Comparison of ENCODE assay signal across 16 cellular contexts in genomic region chr6:114055319-114055718, GRCh38.
"Had no signal": no experiment of that assay in that cellular context is flagged by ENCODE, and none has a peak within 500 bp of the region (broad histone marks: within the 10 kb centered on the region; RNA-seq: fewer than 3 reads in every experiment).

No MANE protein-coding gene starts in this region.

- H3K4me1 Mint-ChIP-seq: activated CD4-positive, alpha-beta T cell treated with anti-CD3 and anti-CD28 coated beads for 36 hours; activated naive CD8-positive, alpha-beta T cell treated with anti-CD3 and anti-CD28 coated beads, Interleukin-2, amount 50 U/mL, for 24 hours had no signal

- H3K9me3 ChIP-seq: ascending aorta, pancreas had no signal

- H3K9me3 Mint-ChIP-seq: activated CD8-positive, alpha-beta T cell treated with anti-CD3 and anti-CD28 coated beads for 36 hours; activated naive CD8-positive, alpha-beta T cell treated with anti-CD3 and anti-CD28 coated beads, Interleukin-2, amount 50 U/mL, for 24 hours; stimulated activated naive CD8-positive, alpha-beta T cell treated with anti-CD3 and anti-CD28 coated beads, Interleukin-15, Interleukin-2, amounts not matched to agents 100 ng/mL and 50 ng/mL, for 24 hours had no signal

- H3K27ac ChIP-seq: ascending aorta, hepatocyte, pancreas had no signal

- ATAC-seq: activated CD4-positive, alpha-beta T cell treated with anti-CD3 and anti-CD28 coated beads for 36 hours; activated CD8-positive, alpha-beta T cell treated with anti-CD3 and anti-CD28 coated beads for 36 hours; activated naive CD8-positive, alpha-beta T cell treated with anti-CD3 and anti-CD28 coated beads, Interleukin-2, amount 50 U/mL, for 24 hours; left ventricle myocardium superior; pancreas had no signal

- H3K4me3 ChIP-seq: ascending aorta, hepatocyte, pancreas had no signal

- H3K27ac Mint-ChIP-seq: activated CD4-positive, alpha-beta T cell treated with anti-CD3 and anti-CD28 coated beads for 36 hours; activated CD8-positive, alpha-beta T cell treated with anti-CD3 and anti-CD28 coated beads for 36 hours; activated naive CD8-positive, alpha-beta T cell treated with anti-CD3 and anti-CD28 coated beads, Interleukin-2, amount 50 U/mL, for 24 hours; stimulated activated naive CD8-positive, alpha-beta T cell treated with anti-CD3 and anti-CD28 coated beads, Interleukin-15, Interleukin-2, amounts not matched to agents 100 ng/mL and 50 ng/mL, for 24 hours had no signal

- H2AFZ ChIP-seq: hepatocyte had no signal

- H3K27me3 ChIP-seq: ascending aorta, hepatocyte, pancreas had no signal

- H3K4me1 ChIP-seq: ascending aorta, pancreas had no signal

- DNase-seq: activated CD4-positive, alpha-beta T cell treated with anti-CD3 and anti-CD28 coated beads for 36 hours; activated CD8-positive, alpha-beta memory T cell treated with anti-CD3 and anti-CD28 coated beads, Interleukin-2, amount 50 U/mL, for 4 hours; activated CD8-positive, alpha-beta T cell treated with anti-CD3 and anti-CD28 coated beads for 36 hours; activated naive CD4-positive, alpha-beta T cell; activated naive CD8-positive, alpha-beta T cell treated with anti-CD3 and anti-CD28 coated beads, Interleukin-2, amount 50 U/mL, for 24 hours; effector CD4-positive, alpha-beta T cell; foreskin melanocyte; left ventricle myocardium superior; mesendoderm; pancreas; stimulated activated CD4-positive, alpha-beta T cell treated with anti-CD3 and anti-CD28 coated beads, Interleukin-15, amount 100 ng/mL, for 24 hours; stimulated activated CD4-positive, alpha-beta T cell treated with anti-CD3 and anti-CD28 coated beads, Interleukin-4, amount 100 ng/mL, for 24 hours; T-helper 9 cell had no signal

- H3K36me3 ChIP-seq: ascending aorta, pancreas had no signal

- H3K4me3 Mint-ChIP-seq: activated CD4-positive, alpha-beta T cell treated with anti-CD3 and anti-CD28 coated beads for 36 hours; activated CD8-positive, alpha-beta T cell treated with anti-CD3 and anti-CD28 coated beads for 36 hours; activated naive CD8-positive, alpha-beta T cell treated with anti-CD3 and anti-CD28 coated beads, Interleukin-2, amount 50 U/mL, for 24 hours; stimulated activated naive CD8-positive, alpha-beta T cell treated with anti-CD3 and anti-CD28 coated beads, Interleukin-15, Interleukin-2, amounts not matched to agents 100 ng/mL and 50 ng/mL, for 24 hours had no signal

- H3K27me3 Mint-ChIP-seq: activated naive CD8-positive, alpha-beta T cell treated with anti-CD3 and anti-CD28 coated beads, Interleukin-2, amount 50 U/mL, for 24 hours had no signal

- H3K4me2 ChIP-seq: hepatocyte had no signal
